ENCODE assay signal across 12 cellular contexts in the genomic region with DNA sequence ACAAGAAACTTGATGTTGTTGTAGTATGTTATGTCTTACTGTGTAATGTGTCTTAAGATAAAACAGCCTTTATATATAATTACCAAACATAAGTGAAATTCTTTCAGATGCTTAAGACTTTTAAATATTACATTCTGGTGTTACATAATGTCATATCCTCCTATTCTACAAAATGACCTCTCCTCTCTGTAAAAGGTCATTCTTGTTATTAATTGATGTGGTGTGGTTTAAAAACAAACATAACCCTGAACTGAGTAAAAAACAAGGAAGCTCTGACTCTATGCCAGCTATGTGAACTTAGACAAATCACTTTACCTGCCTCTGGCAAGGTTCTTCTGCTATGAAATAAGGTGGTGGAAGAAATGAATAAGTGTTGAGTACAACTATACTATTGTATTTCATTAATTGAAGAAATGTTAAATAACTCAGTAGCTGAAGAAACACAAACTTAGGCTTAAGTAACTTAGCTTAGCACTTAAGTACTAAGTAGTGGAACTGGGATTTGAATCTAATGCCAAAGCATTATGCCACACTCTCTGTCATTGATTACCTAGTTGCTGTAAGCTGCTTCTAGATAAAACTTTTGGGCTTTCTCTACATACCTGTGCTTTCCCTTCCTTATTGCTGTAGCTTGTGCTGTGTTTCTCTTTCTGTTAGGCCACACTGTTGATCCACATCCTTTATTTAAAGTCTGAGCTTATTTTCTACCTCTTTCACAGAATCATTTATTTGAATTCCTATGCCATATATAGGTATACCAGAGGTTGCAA. TPM values are rescaled to one million over a fixed set of nuclear protein-coding genes. Genes with fewer than 3 reads are reported as not detected.
DNase-seq lines count a peak whose midpoint lies in the region; ATAC-seq, FAIRE-seq and TF ChIP-seq lines count a peak whose summit lies in the region.
"Had no signal": no experiment of that assay in that cellular context is flagged by ENCODE, and none has a peak within 500 bp of the region (broad histone marks: within the 10 kb centered on the region; RNA-seq: fewer than 3 reads in every experiment).

No MANE protein-coding gene starts in this region.

- no peak for TF ChIP-seq POLR2A in gastroesophageal sphincter (IDR thresholded peaks at IDR 0.05)
- no peak for TF ChIP-seq POLR2A in ovary (IDR thresholded peaks at IDR 0.05)
- no peak for TF ChIP-seq POLR2A in GM12892 (IDR thresholded peaks at IDR 0.05; ENCODE audit: low read depth, low read length)

- FAIRE-seq in GM12892 (lab: Jason Lieb, UNC) = no peak

- no peaks in the 10 kb centered on the region for H3K36me3 ChIP-seq in right atrium auricular region
- H3K36me3 ChIP-seq in gastroesophageal sphincter = no peaks in the 10 kb centered on the region
- no peaks in the 10 kb centered on the region for H3K36me3 ChIP-seq in ovary

- DNase-seq in right atrium auricular region (ENCODE audit: low spot score) (no peak), Right ventricle myocardium inferior (ENCODE audit: missing footprints) (no peak), ovary (no peak), dedifferentiated amniotic fluid mesenchymal stem cell (ENCODE audit: extremely low spot score) (no peak), GM12892 (ENCODE audit: insufficient read length) (no peak), occipital lobe (lab: John Stamatoyannopoulos, UW) (no peak)
- DNase-seq in activated naive CD4-positive, alpha-beta T cell treated with Interleukin-2 at 50 U/mL for 16 hours = no peak
- DNase-seq: activated CD4-positive, alpha-beta T cell treated with anti-CD3 and anti-CD28 coated beads, Interleukin-2, amount 50 U/mL, for 1 hour; NCI-H748 treated with DMSO at 0.1 percent for 48 hours; T-helper 1 cell had no signal

- no peak for TF ChIP-seq EP300 in gastroesophageal sphincter (IDR thresholded peaks at IDR 0.05)
- no peak for TF ChIP-seq EP300 in ovary (IDR thresholded peaks at IDR 0.05)

- ATAC-seq in Right ventricle myocardium inferior (no peak), gastroesophageal sphincter (no peak)

- TF ChIP-seq CTCF in right atrium auricular region (IDR thresholded peaks at IDR 0.05) = no peak
- TF ChIP-seq CTCF in gastroesophageal sphincter (IDR thresholded peaks at IDR 0.05) = no peak
- TF ChIP-seq CTCF in ovary (IDR thresholded peaks at IDR 0.05) = no peak

- H3K4me1 ChIP-seq in right atrium auricular region (peaks cover 0 to 12% of the 10 kb centered on the region in 2 donors), gastroesophageal sphincter (peaks cover 2 to 27% (median 5%) of the 10 kb centered on the region in 3 donors), ovary (ENCODE audit: insufficient read depth) (peaks cover 2% of the 10 kb centered on the region)

- H3K27ac ChIP-seq in right atrium auricular region (peak overlapping the region; percentile 12 to 36), gastroesophageal sphincter (peak overlapping the region; percentile 75 to 96 (median 78)), ovary (peak overlapping the region in 1 of 2 donors; percentile 56)

- H3K27me3 ChIP-seq in right atrium auricular region (no peaks in the 10 kb centered on the region), gastroesophageal sphincter (no peaks in the 10 kb centered on the region), ovary (no peaks in the 10 kb centered on the region)

- intact Hi-C loops in Right ventricle myocardium inferior (cut with DNase I) (loop anchor here (5.0 kb wide), 1 partner anchor 46 kb away; no protein-coding TSS in a partner anchor), ovary (cut with DNase I) (no loop called here)

- no peak overlapping the region for H3K4me3 ChIP-seq in right atrium auricular region
- H3K4me3 ChIP-seq in gastroesophageal sphincter = peak overlapping the region; percentile 14 to 88
- peak overlapping the region; percentile 20 for H3K4me3 ChIP-seq in ovary

- H3K9me3 ChIP-seq in right atrium auricular region = no peaks in the 10 kb centered on the region
- no peaks in the 10 kb centered on the region for H3K9me3 ChIP-seq in gastroesophageal sphincter
- no peaks in the 10 kb centered on the region for H3K9me3 ChIP-seq in ovary

RNA-seq across cellular contexts. Expression of gene ANGPTL1, which starts 0.9 kb away (rescaled TPM):
- total RNA-seq in right atrium auricular region = 10 to 100 TPM; 19.0 to 29.6 TPM
- total RNA-seq in Right ventricle myocardium inferior = 11.5 TPM
- total RNA-seq in gastroesophageal sphincter = 100 to 1,000 TPM; 152 to 317 (median 184) TPM
- total RNA-seq in ovary = 100 to 1,000 TPM in 2 of 7 donors, 10 to 100 TPM in 5; 21.9 to 165 (median 48.9) TPM
- 10 to 100 TPM; 65.7 to 83.2 TPM for polyA plus RNA-seq in ovary
- not detected for polyA plus RNA-seq in GM12892 (2012; ENCODE audit: missing spikeins)
- 2.7 TPM for total RNA-seq in occipital lobe
- total RNA-seq: glomerular endothelial cell had no signal

Comparison
In these comparisons a context has a peak if more than half of its experiments do, and no peak if none do; other contexts are left out.
1. H3K4me3 ChIP-seq: peak in gastroesophageal sphincter (2 of 2) and ovary (single experiment); none in right atrium auricular region (0 of 2).